ENCODE assay signal across 15 cellular contexts in the genomic region with DNA sequence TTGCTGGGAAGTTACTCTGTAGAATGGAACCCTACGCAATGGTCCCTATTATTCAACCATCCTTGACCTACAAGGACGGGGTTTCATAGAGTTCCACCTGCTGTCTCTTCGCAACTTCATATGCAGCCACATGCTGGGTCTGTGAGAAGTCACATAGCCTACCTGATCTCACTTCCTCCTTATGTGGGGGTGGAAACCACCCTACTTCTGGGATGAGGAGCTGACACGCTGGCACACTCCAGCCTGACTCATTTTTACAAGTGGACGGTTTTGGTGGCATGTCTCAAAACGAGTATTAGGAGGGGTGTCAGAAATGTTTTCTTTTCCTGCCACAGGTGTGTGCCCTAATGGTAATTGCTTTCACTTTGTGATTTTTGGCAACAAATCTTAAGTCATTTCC. TPM values are rescaled to one million over a fixed set of nuclear protein-coding genes. Genes with fewer than 3 reads are reported as not detected.
DNase-seq lines count a peak whose midpoint lies in the region; ATAC-seq and TF ChIP-seq lines count a peak whose summit lies in the region.
"Had no signal": no experiment of that assay in that cellular context is flagged by ENCODE, and none has a peak within 500 bp of the region (broad histone marks: within the 10 kb centered on the region; RNA-seq: fewer than 3 reads in every experiment).

No MANE protein-coding gene starts in this region.

- H3K36me3 ChIP-seq in OCI-LY3 (replicated peaks; ENCODE audit: low read depth, low read length) (no peaks in the 10 kb centered on the region), Karpas-422 (ENCODE audit: insufficient read depth, low read length) (no peaks in the 10 kb centered on the region)
- H3K36me3 ChIP-seq: left ventricle myocardium inferior had no signal

- H3K4me3 ChIP-seq in OCI-LY3 (ENCODE audit: low read length) (no peak overlapping the region), Karpas-422 (ENCODE audit: low read length) (no peak overlapping the region)
- H3K4me3 ChIP-seq: left ventricle myocardium inferior had no signal

- H4K20me1 ChIP-seq in OCI-LY3 (ENCODE audit: insufficient read depth, low read length): no peaks in the 10 kb centered on the region
- H4K20me1 ChIP-seq in Karpas-422 (ENCODE audit: insufficient read depth, low read depth, low read length): no peaks in the 10 kb centered on the region

- H3K79me2 ChIP-seq in OCI-LY3 (ENCODE audit: low read length) (no peaks in the 10 kb centered on the region), Karpas-422 (ENCODE audit: low read length) (no peaks in the 10 kb centered on the region)

- peak; percentile 63 to 70 for ATAC-seq in activated T-cell treated with anti-CD3 and anti-CD28 coated beads, Interleukin-2, amount 50 U/mL, for 72 hours (replicated peaks in 1 of 2)
- ATAC-seq in HG02938 (IDR thresholded peaks at IDR 0.05; ENCODE audit: unreplicated experiment) (peak; percentile 49), GM19023 (IDR thresholded peaks at IDR 0.05; ENCODE audit: unreplicated experiment) (no peak)
- peak; percentile 91 to 92 for ATAC-seq in stimulated activated naive B cell treated with anti-CD40 and anti-IgM and Interleukin-4, amounts not matched to agents 10 μg/mL and 1 μg/mL and 100 μg/mL, for 72 hours (replicated peaks)

- no peak overlapping the region for H3K27ac Mint-ChIP-seq in activated T-cell treated with anti-CD3 and anti-CD28 coated beads, Interleukin-2, amount 50 U/mL, for 72 hours
- H3K27ac Mint-ChIP-seq in stimulated activated naive B cell treated with anti-CD40 and anti-IgM and Interleukin-4, amounts not matched to agents 10 μg/mL and 1 μg/mL and 100 μg/mL, for 72 hours: no peak overlapping the region

- H2AFZ ChIP-seq in OCI-LY3 (ENCODE audit: low read depth, low read length): no peak overlapping the region
- H2AFZ ChIP-seq in Karpas-422 (ENCODE audit: low read length): no peak overlapping the region

- no peak overlapping the region for H3K4me3 Mint-ChIP-seq in activated T-cell treated with anti-CD3 and anti-CD28 coated beads, Interleukin-2, amount 50 U/mL, for 72 hours
- H3K4me3 Mint-ChIP-seq in stimulated activated naive B cell treated with anti-CD40 and anti-IgM and Interleukin-4, amounts not matched to agents 10 μg/mL and 1 μg/mL and 100 μg/mL, for 72 hours: no peak overlapping the region

- H3K9me2 ChIP-seq in Karpas-422 (replicated peaks; ENCODE audit: insufficient read depth, low read length): no peaks in the 10 kb centered on the region

- H3K9me3 ChIP-seq in OCI-LY3 (ENCODE audit: insufficient read depth, low read length) (no peaks in the 10 kb centered on the region), Karpas-422 (ENCODE audit: low read length) (no peaks in the 10 kb centered on the region)
- H3K9me3 ChIP-seq: left ventricle myocardium inferior had no signal

- peaks cover 20% of the 10 kb centered on the region for H3K4me1 Mint-ChIP-seq in activated T-cell treated with anti-CD3 and anti-CD28 coated beads, Interleukin-2, amount 50 U/mL, for 72 hours (ENCODE audit: low read depth)
- H3K4me1 Mint-ChIP-seq in stimulated activated naive B cell treated with anti-CD40 and anti-IgM and Interleukin-4, amounts not matched to agents 10 μg/mL and 1 μg/mL and 100 μg/mL, for 72 hours: peaks cover 0 to 9% of the 10 kb centered on the region in 2 donors

- no peak overlapping the region for H3K27ac ChIP-seq in OCI-LY3 (ENCODE audit: low read length)
- no peak overlapping the region for H3K27ac ChIP-seq in Karpas-422 (ENCODE audit: low read length)
- H3K27ac ChIP-seq: left ventricle myocardium inferior had no signal

- DNase-seq in activated T-cell treated with anti-CD3 and anti-CD28 coated beads, Interleukin-2, amount 50 U/mL, for 72 hours: peak; percentile 12 to 19
- no peak for DNase-seq in activated T-cell treated with anti-CD3 and anti-CD28 coated beads, Interleukin-2, amount 50 U/mL, for 1 hour
- DNase-seq in stimulated activated naive B cell treated with anti-CD40 and anti-IgM and Interleukin-4, amounts not matched to agents 10 μg/mL and 1 μg/mL and 100 μg/mL, for 72 hours: peak; percentile 57
- DNase-seq in NCI-H82 treated with DMSO at 0.1 percent for 48 hours (lab: John Stamatoyannopoulos, UW; ENCODE audit: unreplicated experiment) (no peak), Karpas-422 (no peak)
- DNase-seq: ACHN, left ventricle myocardium inferior, NCI-H1694 had no signal

- H3K9ac ChIP-seq in OCI-LY3 (ENCODE audit: low read length): no peak overlapping the region
- H3K9ac ChIP-seq in Karpas-422 (ENCODE audit: low read length): no peak overlapping the region

- H3K4me2 ChIP-seq in OCI-LY3 (ENCODE audit: low read length) (peak overlapping the region; percentile 36; the same call in 1 of the 2 replicates), Karpas-422 (ENCODE audit: low read depth, low read length, poor library complexity, severe bottlenecking) (no peak overlapping the region)

- TF ChIP-seq CTCF in OCI-LY3 (IDR thresholded peaks at IDR 0.05; ENCODE audit: low read depth, low read length): no peak

- H3K27me3 ChIP-seq in OCI-LY3 (ENCODE audit: low read depth, low read length) (no peaks in the 10 kb centered on the region), Karpas-422 (ENCODE audit: low read length) (no peaks in the 10 kb centered on the region)

- H3K27me3 Mint-ChIP-seq in activated T-cell treated with anti-CD3 and anti-CD28 coated beads, Interleukin-2, amount 50 U/mL, for 72 hours (ENCODE audit: low read depth): peaks cover 14% of the 10 kb centered on the region
- peaks cover 7 to 21% of the 10 kb centered on the region in 2 donors for H3K27me3 Mint-ChIP-seq in stimulated activated naive B cell treated with anti-CD40 and anti-IgM and Interleukin-4, amounts not matched to agents 10 μg/mL and 1 μg/mL and 100 μg/mL, for 72 hours

- H3K36me3 Mint-ChIP-seq in activated T-cell treated with anti-CD3 and anti-CD28 coated beads, Interleukin-2, amount 50 U/mL, for 72 hours (ENCODE audit: insufficient read depth in 2 of 2): no peaks in the 10 kb centered on the region
- H3K36me3 Mint-ChIP-seq in stimulated activated naive B cell treated with anti-CD40 and anti-IgM and Interleukin-4, amounts not matched to agents 10 μg/mL and 1 μg/mL and 100 μg/mL, for 72 hours: no peaks in the 10 kb centered on the region

- H3K4me1 ChIP-seq in OCI-LY3 (ENCODE audit: low read length) (peaks cover 6% of the 10 kb centered on the region), Karpas-422 (ENCODE audit: low read length) (no peaks in the 10 kb centered on the region)

- H3K9me3 Mint-ChIP-seq in activated T-cell treated with anti-CD3 and anti-CD28 coated beads, Interleukin-2, amount 50 U/mL, for 72 hours: no peaks in the 10 kb centered on the region
- no peaks in the 10 kb centered on the region for H3K9me3 Mint-ChIP-seq in stimulated activated naive B cell treated with anti-CD40 and anti-IgM and Interleukin-4, amounts not matched to agents 10 μg/mL and 1 μg/mL and 100 μg/mL, for 72 hours

RNA-seq across cellular contexts. Expression of a gene that starts 36.8 kb away (rescaled TPM):
- 1 to 10 TPM; 1.5 to 2.4 TPM for total RNA-seq in activated T-cell treated with anti-CD3 and anti-CD28 coated beads, Interleukin-2, amount 50 U/mL, for 72 hours
- not detected in 2 replicates for total RNA-seq in Karpas-422 (2014; rRNA removed; shearing (Covaris generic); ENCODE audit: low replicate concordance)

RNA-seq across cellular contexts. Expression of a gene that starts 40.4 kb away (rescaled TPM):
- not detected for total RNA-seq in activated T-cell treated with anti-CD3 and anti-CD28 coated beads, Interleukin-2, amount 50 U/mL, for 72 hours
- not detected in 2 replicates for total RNA-seq in Karpas-422 (2014; rRNA removed; shearing (Covaris generic); ENCODE audit: low replicate concordance)
- total RNA-seq: cerebellum, left ventricle myocardium inferior, omental fat pad, RPMI7951, temporal lobe had no signal

Comparison
In these comparisons a context has a peak if more than half of its experiments do, and no peak if none do; other contexts are left out.
1. DNase-seq: peak in activated T-cell treated with anti-CD3 and anti-CD28 coated beads, Interleukin-2, amount 50 U/mL, for 72 hours (2 of 2) and stimulated activated naive B cell treated with anti-CD40 and anti-IgM and Interleukin-4, amounts not matched to agents 10 μg/mL and 1 μg/mL and 100 μg/mL, for 72 hours (single experiment); none in activated T-cell treated with anti-CD3 and anti-CD28 coated beads, Interleukin-2, amount 50 U/mL, for 1 hour (single experiment), NCI-H82 treated with DMSO at 0.1 percent for 48 hours (single experiment) and Karpas-422 (single experiment).